8 cellular contexts compared by ENCODE assay signal in the genomic region with DNA sequence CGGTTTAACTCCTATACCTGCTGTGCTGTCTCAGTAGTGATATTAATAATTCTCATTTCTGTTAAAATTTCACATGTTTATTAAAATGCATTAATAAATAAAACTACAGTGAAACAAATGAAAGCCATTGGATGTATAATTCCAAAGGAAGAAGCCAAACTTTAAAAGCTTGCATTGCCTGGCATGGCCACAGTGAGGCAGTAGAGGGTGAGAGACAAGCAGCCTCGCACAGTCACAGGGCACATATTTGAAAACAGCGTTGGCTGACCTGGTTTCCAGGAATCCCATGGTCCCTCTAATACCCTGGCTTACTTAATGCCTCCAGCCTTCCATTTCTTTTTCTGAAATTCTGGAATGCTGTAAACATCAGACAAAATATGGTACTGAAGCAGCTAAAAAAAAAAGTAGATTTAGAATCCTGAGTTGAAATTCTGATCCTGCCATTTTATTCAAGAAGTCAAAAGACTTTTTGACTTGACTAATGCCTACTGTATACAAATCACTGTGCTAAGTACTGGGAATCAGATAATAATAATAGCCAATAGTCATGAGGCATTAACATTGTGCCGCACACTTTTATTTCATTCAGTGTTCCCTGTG. TPM values are rescaled to one million over a fixed set of nuclear protein-coding genes. Genes with fewer than 3 reads are reported as not detected.
DNase-seq lines count a peak whose midpoint lies in the region; ATAC-seq and TF ChIP-seq lines count a peak whose summit lies in the region.

No MANE protein-coding gene starts in this region.

- H3K36me3 ChIP-seq in vagina, result no peaks in the 10 kb centered on the region

- no peaks in the 10 kb centered on the region for H3K4me1 ChIP-seq in vagina

- no peak overlapping the region for H3K27ac ChIP-seq in vagina

- no peaks in the 10 kb centered on the region for H3K9me3 ChIP-seq in vagina

- no peaks in the 10 kb centered on the region for H3K9me3 Mint-ChIP-seq in activated naive CD8-positive, alpha-beta T cell treated with anti-CD3 and anti-CD28 coated beads for 36 hours

- TF ChIP-seq CTCF in LNCAP (IDR thresholded peaks at IDR 0.05), result peak; percentile 98
- TF ChIP-seq CTCF in vagina (IDR thresholded peaks at IDR 0.05), result peak in 1 of 3 experiments; percentile 53

- no peak overlapping the region for H3K4me3 Mint-ChIP-seq in activated naive CD8-positive, alpha-beta T cell treated with anti-CD3 and anti-CD28 coated beads for 36 hours

- ATAC-seq in SK-N-SH treated with all-trans-retinoic acid at 6 μM for 48 hours (peak; percentile 81), Right ventricle myocardium superior (ENCODE audit: poor library complexity) (peak; percentile 68), GM19328 (IDR thresholded peaks at IDR 0.05; ENCODE audit: unreplicated experiment) (no peak)

- peaks cover 14% of the 10 kb centered on the region for H3K36me3 Mint-ChIP-seq in activated naive CD8-positive, alpha-beta T cell treated with anti-CD3 and anti-CD28 coated beads for 36 hours

- H3K27me3 Mint-ChIP-seq in activated naive CD8-positive, alpha-beta T cell treated with anti-CD3 and anti-CD28 coated beads for 36 hours, result no peaks in the 10 kb centered on the region

- TF ChIP-seq POLR2A in vagina (IDR thresholded peaks at IDR 0.05), result no peak

- DNase-seq in Daoy (ENCODE audit: low read depth) (peak; percentile 68), Right ventricle myocardium superior (peak; percentile 61), renal cortical epithelial cell (ENCODE audit: low read depth) (peak; percentile 66), vagina (ENCODE audit: extremely low spot score in 2 of 2) (no peak)
- peak; percentile 48 for DNase-seq in activated naive CD8-positive, alpha-beta T cell treated with anti-CD3 and anti-CD28 coated beads for 36 hours

- H3K27ac Mint-ChIP-seq in activated naive CD8-positive, alpha-beta T cell treated with anti-CD3 and anti-CD28 coated beads for 36 hours, result no peak overlapping the region

- intact Hi-C loops in Right ventricle myocardium superior (cut with DNase I) (loop anchor here (10.0 kb wide), 1 partner anchor 151 kb away; no protein-coding TSS in a partner anchor), vagina (cut with DNase I) (no loop called here)

- H3K4me3 ChIP-seq in vagina, result no peak overlapping the region

- H3K4me1 Mint-ChIP-seq in activated naive CD8-positive, alpha-beta T cell treated with anti-CD3 and anti-CD28 coated beads for 36 hours, result peaks cover 10% of the 10 kb centered on the region

- no peaks in the 10 kb centered on the region for H3K27me3 ChIP-seq in vagina

TF ChIP-seq in SK-N-SH treated with all-trans-retinoic acid at 6 μM for 48 hours, 23 proteins besides CTCF, POLR2A, EP300 and RAD21:
- TF ChIP-seq CSDC2 (CRISPR knock-in tag; IDR thresholded peaks at IDR 0.05) (no peak), RARB (CRISPR knock-in tag; IDR thresholded peaks at IDR 0.05) (no peak), TSHZ2 (CRISPR knock-in tag; IDR thresholded peaks at IDR 0.05) (no peak), ISL1 (CRISPR knock-in tag; IDR thresholded peaks at IDR 0.05) (no peak), ZNF565 (CRISPR knock-in tag; conservative IDR thresholded peaks at IDR 0.05; ENCODE audit: low read depth) (no peak), ZNF70 (CRISPR knock-in tag; IDR thresholded peaks at IDR 0.05) (no peak), TOX (CRISPR knock-in tag; IDR thresholded peaks at IDR 0.05; ENCODE audit: borderline replicate concordance) (no peak), ZFP3 (CRISPR knock-in tag; IDR thresholded peaks at IDR 0.05) (no peak)
- TF ChIP-seq, protein P1, sequence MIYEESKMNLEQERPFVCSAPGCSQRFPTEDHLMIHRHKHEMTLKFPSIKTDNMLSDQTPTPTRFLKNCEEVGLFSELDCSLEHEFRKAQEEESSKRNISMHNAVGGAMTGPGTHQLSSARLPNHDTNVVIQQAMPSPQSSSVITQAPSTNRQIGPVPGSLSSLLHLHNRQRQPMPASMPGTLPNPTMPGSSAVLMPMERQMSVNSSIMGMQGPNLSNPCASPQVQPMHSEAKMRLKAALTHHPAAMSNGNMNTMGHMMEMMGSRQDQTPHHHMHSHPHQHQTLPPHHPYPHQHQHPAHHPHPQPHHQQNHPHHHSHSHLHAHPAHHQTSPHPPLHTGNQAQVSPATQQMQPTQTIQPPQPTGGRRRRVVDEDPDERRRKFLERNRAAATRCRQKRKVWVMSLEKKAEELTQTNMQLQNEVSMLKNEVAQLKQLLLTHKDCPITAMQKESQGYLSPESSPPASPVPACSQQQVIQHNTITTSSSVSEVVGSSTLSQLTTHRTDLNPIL (CRISPR knock-in tag; IDR thresholded peaks at IDR 0.05; ENCODE audit: low read depth), result no peak
TF ChIP-seq in SK-N-SH treated with all-trans-retinoic acid at 6 μM for 48 hours: peak in this region for 0.

RNA-seq across cellular contexts. Expression of gene RNASEL, which starts 6.7 kb away (rescaled TPM):
- 5.6 and 6.5 TPM in 2 replicates for total RNA-seq in Daoy (2014; rRNA removed; shearing (Covaris generic))
- total RNA-seq in activated naive CD8-positive, alpha-beta T cell treated with anti-CD3 and anti-CD28 coated beads for 36 hours, result 1 to 10 TPM; 4.1 to 4.3 TPM
- 3.3 TPM for total RNA-seq in Right ventricle myocardium superior
- total RNA-seq in renal cortical epithelial cell, result 7.8 and 16.0 TPM in 2 replicates
- total RNA-seq in vagina, result 5.4 TPM

RNA-seq across cellular contexts. Expression of gene RGS16, which starts 8.4 kb away (rescaled TPM):
- total RNA-seq in Daoy (2014; rRNA removed; shearing (Covaris generic)), result 0.91 and 1.6 TPM in 2 replicates
- 10 to 100 TPM; 68.1 to 70.7 TPM for total RNA-seq in activated naive CD8-positive, alpha-beta T cell treated with anti-CD3 and anti-CD28 coated beads for 36 hours
- total RNA-seq in Right ventricle myocardium superior, result 1.0 TPM
- total RNA-seq in renal cortical epithelial cell, result under 0.01 TPM in 1 of 2 replicates, not detected in the other
- total RNA-seq in vagina, result 1.2 TPM

Comparison
In these comparisons a context has a peak if more than half of its experiments do, and no peak if none do; other contexts are left out.
1. DNase-seq: peak in Daoy (single experiment), activated naive CD8-positive, alpha-beta T cell treated with anti-CD3 and anti-CD28 coated beads for 36 hours (single experiment), Right ventricle myocardium superior (single experiment) and renal cortical epithelial cell (single experiment); none in vagina (0 of 2).
2. RNA of gene RGS16, which starts 8.4 kb away (total RNA-seq): 68.1 to 70.7 TPM in activated naive CD8-positive, alpha-beta T cell treated with anti-CD3 and anti-CD28 coated beads for 36 hours; 1.2 TPM in vagina (single experiment), 1.0 TPM in Right ventricle myocardium superior (single experiment), 0.91 to 1.6 TPM in Daoy and under 0.01 TPM in renal cortical epithelial cell; every median in the first group is over 10 times any median in the second.